Comparison of ENCODE assay signal across 9 cellular contexts in genomic region chr10:96271017-96271815, GRCh38. TPM values are rescaled to one million over a fixed set of nuclear protein-coding genes. Genes with fewer than 3 reads are reported as not detected.
DNase-seq lines count a peak whose midpoint lies in the region; ATAC-seq, FAIRE-seq and TF ChIP-seq lines count a peak whose summit lies in the region.
"Had no signal": no experiment of that assay in that cellular context is flagged by ENCODE, and none has a peak within 500 bp of the region (broad histone marks: within the 10 kb centered on the region; RNA-seq: fewer than 3 reads in every experiment).

TSS of gene BLNK (minus strand) at chr10:96271569. CDS start at chr10:96271398, 171 bp downstream.

- H3K18ac ChIP-seq in trophoblast cell (ENCODE audit: low read length) = no peak within 1 kb of the TSS

- no peak within 1 kb of the TSS for H3K9ac ChIP-seq in KMS-11
- no peak within 1 kb of the TSS for H3K9ac ChIP-seq in trophoblast cell (ENCODE audit: low read length)

- no peak for TF ChIP-seq CTCF in GM12865 (IDR thresholded peaks at IDR 0.05; ENCODE audit: insufficient read depth, low read depth, low read length, missing control alignments)
- TF ChIP-seq CTCF in KMS-11 (conservative IDR thresholded peaks at IDR 0.05; ENCODE audit: low read depth, low read length) = no peak
- TF ChIP-seq CTCF in epithelial cell of proximal tubule (conservative IDR thresholded peaks at IDR 0.05; ENCODE audit: low read depth, low read length) = no peak
- no peak for TF ChIP-seq CTCF in BE2C (IDR thresholded peaks at IDR 0.05; ENCODE audit: low read depth, low read length)

- no peak within 1 kb of the TSS for H2AK5ac ChIP-seq in trophoblast cell (ENCODE audit: low read length)

- no peak within 1 kb of the TSS for H4K8ac ChIP-seq in trophoblast cell (ENCODE audit: low read depth, low read length)

- H3K27me3 ChIP-seq in KMS-11 (ENCODE audit: insufficient read depth, low read depth) = no peaks in the 10 kb centered on the region
- no peaks in the 10 kb centered on the region for H3K27me3 ChIP-seq in trophoblast cell (ENCODE audit: insufficient read depth, low read length)
- no peaks in the 10 kb centered on the region for H3K27me3 ChIP-seq in BE2C

- DNase-seq in GM12865 (ENCODE audit: low read depth) (peak; percentile 94), epithelial cell of proximal tubule (ENCODE audit: low read depth) (peak; percentile 45), trophoblast cell (peak; percentile 60 to 80), H54 (ENCODE audit: insufficient read length, low spot score) (no peak), NCI-H748 treated with DMSO at 0.1 percent for 48 hours (lab: John Stamatoyannopoulos, UW) (no peak), BE2C (no peak)

- no CpG with 5 or more reads among the region's 6 CpGs for WGBS in trophoblast cell (ENCODE audit: extremely low coverage, insufficient coverage, insufficient read length)

- H4K20me1 ChIP-seq in KMS-11 (ENCODE audit: insufficient read depth) = no peaks in the 10 kb centered on the region

- no peaks in the 10 kb centered on the region for H3K36me3 ChIP-seq in KMS-11 (ENCODE audit: insufficient read depth)
- H3K36me3 ChIP-seq in trophoblast cell (ENCODE audit: control insufficient read depth in 1 of 2, insufficient read depth in 2 of 2, low read length in 2 of 2) = no peaks in the 10 kb centered on the region
- H3K36me3 ChIP-seq in BE2C = no peaks in the 10 kb centered on the region

- no peak within 1 kb of the TSS for H2BK12ac ChIP-seq in trophoblast cell (ENCODE audit: low read length)

- H3K27ac ChIP-seq in KMS-11 (peak within 1 kb of the TSS; percentile 6; the same call in 1 of the 2 replicates), trophoblast cell (ENCODE audit: low read depth, low read length) (no peak within 1 kb of the TSS)

- TF ChIP-seq POLR2A in H54 (IDR thresholded peaks at IDR 0.05; ENCODE audit: low read depth, low read length) = no peak

- H3K14ac ChIP-seq in trophoblast cell (ENCODE audit: low read length) = no peak within 1 kb of the TSS

- no peak within 1 kb of the TSS for H3K23ac ChIP-seq in trophoblast cell (ENCODE audit: low read length)

- no peaks in the 10 kb centered on the region for H3K79me1 ChIP-seq in trophoblast cell (ENCODE audit: low read length)

- H4K91ac ChIP-seq in trophoblast cell (ENCODE audit: low read depth, low read length) = no peak within 1 kb of the TSS

- FAIRE-seq in H54 (lab: Jason Lieb, UNC) = no peak

- H2BK120ac ChIP-seq in trophoblast cell (ENCODE audit: insufficient read depth, low read length, poor library complexity) = peak within 1 kb of the TSS; percentile 28

- H3K4me3 ChIP-seq in GM12865 (ENCODE audit: low read depth, low read length) (peak within 1 kb of the TSS; percentile 81), KMS-11 (IDR thresholded peaks at IDR 0.05; ENCODE audit: insufficient read depth, low read depth, low read length) (no peak within 1 kb of the TSS), epithelial cell of proximal tubule (ENCODE audit: low read depth, low read length) (peak within 1 kb of the TSS; percentile 60), trophoblast cell (ENCODE audit: low read depth, low read length) (no peak within 1 kb of the TSS), BE2C (ENCODE audit: low read depth, low read length) (no peak within 1 kb of the TSS)

- no peak within 1 kb of the TSS for H3K4ac ChIP-seq in trophoblast cell (ENCODE audit: low read depth, low read length)

- H3K4me2 ChIP-seq in KMS-11 (peak within 1 kb of the TSS; percentile 33; the same call in 1 of the 2 replicates), trophoblast cell (ENCODE audit: low read length) (no peak within 1 kb of the TSS)

- H3K4me1 ChIP-seq in KMS-11 (ENCODE audit: low read depth, poor library complexity, severe bottlenecking) = peaks cover 18% of the 10 kb centered on the region
- H3K4me1 ChIP-seq in trophoblast cell (ENCODE audit: control insufficient read depth in 1 of 2, insufficient read depth in 2 of 2, low read length in 2 of 2) = peaks cover 3% of the 10 kb centered on the region in 2 experiments
- H3K4me1 ChIP-seq in BE2C = no peaks in the 10 kb centered on the region

- no peak within 1 kb of the TSS for H2BK5ac ChIP-seq in trophoblast cell (ENCODE audit: low read depth, low read length, poor library complexity)

- no peaks in the 10 kb centered on the region for H3K79me2 ChIP-seq in KMS-11 (ENCODE audit: insufficient read depth, low read depth)
- no peaks in the 10 kb centered on the region for H3K79me2 ChIP-seq in trophoblast cell (ENCODE audit: control insufficient read depth, insufficient read depth, low read length, poor library complexity)

- H2AFZ ChIP-seq in KMS-11 (ENCODE audit: low read depth) (peak within 1 kb of the TSS; percentile 55; the same call in 1 of the 2 replicates), trophoblast cell (ENCODE audit: insufficient read depth, low read length, poor library complexity) (no peak within 1 kb of the TSS)

- no peaks in the 10 kb centered on the region for H3K9me3 ChIP-seq in trophoblast cell (ENCODE audit: insufficient read depth, low read depth, low read length)
- no peaks in the 10 kb centered on the region for H3K9me3 ChIP-seq in BE2C

- ATAC-seq in GM21576 (IDR thresholded peaks at IDR 0.05; ENCODE audit: unreplicated experiment) = peak; percentile 67

- no peak within 1 kb of the TSS for H4K12ac ChIP-seq in trophoblast cell (ENCODE audit: low read depth, low read length)

RNA-seq across cellular contexts. Expression of gene BLNK, which starts in this region (rescaled TPM):
- total RNA-seq in epithelial cell of proximal tubule = 0.12 and 0.29 TPM in 2 replicates
- polyA plus RNA-seq in trophoblast cell (2013) = 12.1 and 15.8 TPM in 2 replicates
- 2.0 TPM for polyA plus RNA-seq in BE2C (2012; ENCODE audit: insufficient read depth, insufficient read length, low read depth)
- total RNA-seq: NCI-H460 had no signal

Comparison
In these comparisons a context has a peak if more than half of its experiments do, and no peak if none do; other contexts are left out.
1. Peak in DNase-seq and H3K4me3 ChIP-seq in epithelial cell of proximal tubule; RNA of the gene not detected or under 1 TPM.
2. DNase-seq: peak in GM12865 (single experiment) and trophoblast cell (2 of 2); none in H54 (single experiment), NCI-H748 treated with DMSO at 0.1 percent for 48 hours (single experiment) and BE2C (single experiment).